Comparison of ENCODE assay signal across 15 cellular contexts in genomic region chr16:3783516-3783915, GRCh38.
DNase-seq lines count a peak whose midpoint lies in the region; ATAC-seq and TF ChIP-seq lines count a peak whose summit lies in the region.
"Had no signal": no experiment of that assay in that cellular context is flagged by ENCODE, and none has a peak within 500 bp of the region (broad histone marks: within the 10 kb centered on the region; RNA-seq: fewer than 3 reads in every experiment).

No MANE protein-coding gene starts in this region.

- in situ Hi-C loops in Panc1 (cut with HindIII; ENCODE audit: low pct_unique_long_range_greater_than_20kb, low sequenced_read_pairs) = no loop called here

- H2AFZ ChIP-seq in GM23338 = no peak overlapping the region

- H3K4me3 Mint-ChIP-seq in GM23338 = no peak overlapping the region
- no peak overlapping the region for H3K4me3 Mint-ChIP-seq in endodermal cell
- no peak overlapping the region for H3K4me3 Mint-ChIP-seq in progenitor cell of endocrine pancreas (ENCODE audit: low read depth)
- H3K4me3 Mint-ChIP-seq: B cell; CD4-positive, alpha-beta memory T cell had no signal

- POLR2A ChIA-PET in Panc1 (lab: Charles Lee) = no interaction called here

- intact Hi-C loops in Panc1 (cut with micrococcal nuclease; ENCODE audit: unreplicated experiment) = no loop called here

- TSS peak; percentile 19 for BruUV-seq in Panc1 (replicated peaks; lab: Mats Ljungman, UMichigan)

- no peak overlapping the region for H3K4me3 ChIP-seq in GM23338
- H3K4me3 ChIP-seq in Panc1 (ENCODE audit: low read depth in 2 of 2, low read length in 2 of 2) = no peak overlapping the region
- no peak overlapping the region for H3K4me3 ChIP-seq in endodermal cell (ENCODE audit: low read length)
- H3K4me3 ChIP-seq: K562 had no signal

- 0 out of 2 replicates have a peak overlapping the region, but pooled peaks have one; percentile 59 for H3K27ac ChIP-seq in GM23338 (ENCODE audit: low read depth)
- no peak overlapping the region for H3K27ac ChIP-seq in Panc1 (ENCODE audit: low read length)
- H3K27ac ChIP-seq in endodermal cell (ENCODE audit: low read depth, low read length) = no peak overlapping the region

- H3K9me3 ChIP-seq in Panc1 (ENCODE audit: control insufficient read depth, insufficient read depth, low read depth, low read length) = no peaks in the 10 kb centered on the region
- no peaks in the 10 kb centered on the region for H3K9me3 ChIP-seq in endodermal cell (ENCODE audit: control insufficient read depth, low read length)

- H3K27ac Mint-ChIP-seq in GM23338 = no peak overlapping the region
- peak overlapping the region; percentile 13 for H3K27ac Mint-ChIP-seq in endodermal cell
- H3K27ac Mint-ChIP-seq in progenitor cell of endocrine pancreas = peak overlapping the region; percentile 56
- H3K27ac Mint-ChIP-seq: B cell had no signal

- peaks cover 24% of the 10 kb centered on the region for H3K79me2 ChIP-seq in GM23338 (replicated peaks; ENCODE audit: insufficient read depth)

- H3K36me3 ChIP-seq in GM23338 (ENCODE audit: insufficient read depth) (peaks cover 21% of the 10 kb centered on the region), Panc1 (ENCODE audit: control insufficient read depth, insufficient read depth, low read length) (no peaks in the 10 kb centered on the region; the same call in 1 of the 2 replicates), endodermal cell (ENCODE audit: control insufficient read depth, insufficient read depth, low read length) (peaks cover 93% of the 10 kb centered on the region)

- DNase-seq in GM23338 (ENCODE audit: low spot score) (no peak), Panc1 (ENCODE audit: low read depth, low spot score) (no peak), endodermal cell (no peak), progenitor cell of endocrine pancreas (ENCODE audit: low spot score, unreplicated experiment) (no peak), DMS 273 (lab: John Stamatoyannopoulos, UW; ENCODE audit: unreplicated experiment) (no peak), HCEC 1CT (no peak)
- DNase-seq: ACHN; C1 segment of cervical spinal cord; CD4-positive, alpha-beta memory T cell; DND-41; GDM1 had no signal

- H3K27me3 Mint-ChIP-seq in GM23338 (ENCODE audit: insufficient read depth, low read depth, poor library complexity) = no peaks in the 10 kb centered on the region
- no peaks in the 10 kb centered on the region for H3K27me3 Mint-ChIP-seq in endodermal cell (ENCODE audit: insufficient read depth)
- H3K27me3 Mint-ChIP-seq in progenitor cell of endocrine pancreas = no peaks in the 10 kb centered on the region
- H3K27me3 Mint-ChIP-seq: B cell; CD4-positive, alpha-beta memory T cell had no signal

- H3K27me3 ChIP-seq in GM23338 (ENCODE audit: insufficient read depth) = no peaks in the 10 kb centered on the region
- no peaks in the 10 kb centered on the region for H3K27me3 ChIP-seq in Panc1 (ENCODE audit: control insufficient read depth, insufficient read depth, low read length)
- H3K27me3 ChIP-seq in endodermal cell (ENCODE audit: control insufficient read depth, insufficient read depth, low read length, poor library complexity, severe bottlenecking) = no peaks in the 10 kb centered on the region

- H4K20me1 ChIP-seq in GM23338 (replicated peaks; ENCODE audit: insufficient read depth) = peaks cover 36% of the 10 kb centered on the region

- H3K4me2 ChIP-seq in GM23338 = no peak overlapping the region

- H3K4me1 ChIP-seq in GM23338 (ENCODE audit: insufficient read depth) (no peaks in the 10 kb centered on the region), Panc1 (ENCODE audit: control insufficient read depth, insufficient read depth, low read length) (no peaks in the 10 kb centered on the region), endodermal cell (ENCODE audit: control insufficient read depth, insufficient read depth, low read length) (no peaks in the 10 kb centered on the region)

- no peak overlapping the region for H3K9ac ChIP-seq in endodermal cell (ENCODE audit: extremely low read depth, low read length, poor library complexity, severe bottlenecking)

- H3F3A ChIP-seq in GM23338 (replicated peaks; ENCODE audit: low read depth) = no peaks in the 10 kb centered on the region

- TF ChIP-seq CTCF in GM23338 (conservative IDR thresholded peaks at IDR 0.05; ENCODE audit: low read depth in 2 of 2) (0 out of 4 replicates have a peak, but pooled peaks of 1 of the 2 experiments have one; percentile 3), Panc1 (IDR thresholded peaks at IDR 0.05) (no peak), endodermal cell (conservative IDR thresholded peaks at IDR 0.05) (peak; percentile 19), progenitor cell of endocrine pancreas (IDR thresholded peaks at IDR 0.05; ENCODE audit: unreplicated experiment) (no peak)

- H3K9me2 ChIP-seq in GM23338 (ENCODE audit: insufficient read depth) = no peaks in the 10 kb centered on the region

- CTCF ChIA-PET in Panc1 (lab: Charles Lee) = no interaction called here

- H3K9me3 Mint-ChIP-seq in GM23338 (no peaks in the 10 kb centered on the region), endodermal cell (no peaks in the 10 kb centered on the region), progenitor cell of endocrine pancreas (ENCODE audit: low read depth) (no peaks in the 10 kb centered on the region)
- H3K9me3 Mint-ChIP-seq: CD4-positive, alpha-beta memory T cell had no signal

- WGBS in endodermal cell (ENCODE audit: insufficient coverage in 1 of 2, insufficient read length in 1 of 2), 2 experiments = 89 to 94% methylated on average over 2 to 3 of the region's 3 CpGs

- H3K4me1 Mint-ChIP-seq in GM23338 (no peaks in the 10 kb centered on the region), endodermal cell (no peaks in the 10 kb centered on the region), progenitor cell of endocrine pancreas (ENCODE audit: low read depth) (peaks cover 4% of the 10 kb centered on the region)

- H3K36me3 Mint-ChIP-seq in GM23338 (ENCODE audit: low read depth) = peaks cover 31% of the 10 kb centered on the region
- peaks cover 48% of the 10 kb centered on the region for H3K36me3 Mint-ChIP-seq in endodermal cell (ENCODE audit: low read depth)
- H3K36me3 Mint-ChIP-seq in progenitor cell of endocrine pancreas (ENCODE audit: insufficient read depth) = peaks cover 7% of the 10 kb centered on the region

- ATAC-seq in GM23338 (peak; percentile 55), Panc1 (no peak), HG02763 (IDR thresholded peaks at IDR 0.05; ENCODE audit: unreplicated experiment) (no peak), GM19467 (IDR thresholded peaks at IDR 0.05; ENCODE audit: unreplicated experiment) (no peak)
- ATAC-seq: K562 had no signal

TF ChIP-seq in GM23338, 12 proteins besides CTCF, POLR2A, EP300 and RAD21 (continues in another document):
- no peak for TF ChIP-seq STAT1 (IDR thresholded peaks at IDR 0.05; ENCODE audit: unreplicated experiment)
- TF ChIP-seq REST (IDR thresholded peaks at IDR 0.05; ENCODE audit: unreplicated experiment) = no peak
- TF ChIP-seq ETS1 (IDR thresholded peaks at IDR 0.05) = no peak
